5 cellular contexts compared by ENCODE assay signal in the genomic region with DNA sequence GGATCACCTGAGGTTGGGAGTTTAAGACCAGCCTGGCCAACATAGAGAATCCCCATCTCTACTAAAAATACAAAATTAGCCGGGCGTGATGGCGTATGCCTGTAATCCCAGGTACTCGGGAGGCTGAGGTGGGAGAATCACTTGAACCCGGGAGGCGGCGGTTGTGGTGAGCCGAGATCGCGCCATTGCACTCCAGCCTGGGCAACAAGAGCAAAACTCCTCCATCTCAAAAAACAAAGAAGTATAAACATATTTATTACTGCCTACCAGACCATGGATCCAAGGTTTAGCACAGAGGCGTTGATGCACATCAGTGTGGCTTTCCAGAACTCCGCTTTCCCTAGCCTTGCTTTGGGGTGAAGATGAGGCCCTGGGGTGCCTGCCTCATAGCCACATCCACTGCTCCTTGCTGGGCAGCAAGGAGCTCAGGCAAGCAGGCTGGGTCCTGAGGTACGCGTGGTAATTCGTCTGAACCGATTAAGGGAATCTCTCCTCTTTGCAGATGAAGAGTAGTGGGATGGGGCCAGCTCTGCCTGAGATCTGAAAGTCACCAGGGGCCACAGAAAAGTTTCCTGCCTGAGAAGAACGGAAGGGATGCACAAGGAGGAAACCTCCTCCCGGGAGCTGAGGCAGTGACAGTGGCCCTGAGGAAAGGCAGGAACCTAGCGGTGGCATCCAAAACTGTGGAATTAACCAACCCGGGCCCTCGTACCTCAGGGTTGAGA.
"Had no signal": no experiment of that assay in that cellular context is flagged by ENCODE, and none has a peak within 500 bp of the region (broad histone marks: within the 10 kb centered on the region; RNA-seq: fewer than 3 reads in every experiment).

No MANE protein-coding gene starts in this region.

- H3K36me3 Mint-ChIP-seq: brain had no signal

- H3K36me3 ChIP-seq: transverse colon had no signal

- H3K27me3 Mint-ChIP-seq: brain had no signal

- H3K27me3 ChIP-seq: transverse colon had no signal

- H3K9me3 Mint-ChIP-seq: activated naive CD4-positive, alpha-beta T cell treated with anti-CD3 and anti-CD28 coated beads, Interleukin-2, amount 50 U/mL, for 72 hours; endodermal cell had no signal

- H3K4me3 ChIP-seq: transverse colon had no signal

- H3K4me3 Mint-ChIP-seq: endodermal cell had no signal

- DNase-seq: amniotic stem cell had no signal

- H3K9me3 ChIP-seq: transverse colon had no signal
